ENCODE assay signal across 8 cellular contexts in the genomic region with DNA sequence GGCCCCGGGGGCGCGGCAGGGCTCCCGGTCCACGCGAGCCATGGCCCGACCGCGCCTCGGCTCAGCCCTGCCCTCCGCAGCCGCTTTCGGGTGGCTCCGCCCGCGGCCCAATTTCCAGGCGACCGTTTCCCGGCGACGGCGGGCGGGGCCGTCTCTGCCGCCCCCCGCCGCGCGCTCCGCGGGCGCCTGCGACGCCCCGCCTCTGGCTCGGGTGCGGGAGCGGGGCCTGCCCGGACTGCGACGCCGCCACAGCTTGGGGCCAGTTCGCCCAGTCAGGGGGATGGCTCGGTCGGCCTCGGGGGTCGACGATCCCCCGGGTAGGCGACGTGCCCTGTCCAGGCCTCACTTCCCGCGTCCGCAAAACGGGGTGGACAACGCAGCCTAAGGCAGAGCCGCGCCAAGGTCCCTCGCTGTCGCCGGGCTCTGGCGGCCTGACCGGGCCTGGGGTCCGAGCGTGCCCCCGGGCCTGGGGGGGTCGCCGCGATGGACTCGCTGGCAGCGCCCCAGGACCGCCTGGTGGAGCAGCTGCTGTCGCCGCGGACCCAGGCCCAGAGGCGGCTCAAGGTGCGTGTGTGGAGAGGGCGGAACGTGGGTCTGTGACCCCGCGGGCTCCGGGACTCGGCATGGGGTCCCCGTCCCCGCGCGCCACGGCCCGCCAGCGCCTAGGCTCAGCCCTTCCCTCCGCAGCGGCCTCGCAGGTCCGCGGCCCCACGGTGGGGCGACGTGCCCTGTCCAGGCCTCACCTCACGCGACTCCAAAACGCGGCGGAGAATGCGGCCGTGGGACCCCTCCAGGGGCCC. TPM values are rescaled to one million over a fixed set of nuclear protein-coding genes. Genes with fewer than 3 reads are reported as not detected.
DNase-seq lines count a peak whose midpoint lies in the region; ATAC-seq and TF ChIP-seq lines count a peak whose summit lies in the region.

No MANE protein-coding gene starts in this region.

- intact Hi-C loops in PC-9 (cut with micrococcal nuclease; ENCODE audit: unreplicated experiment) (loop anchor here (5.0 kb wide), 1 partner anchor 41 kb away; no protein-coding TSS in a partner anchor), head of caudate nucleus (cut with DNase I) (loop anchor here (2.0 kb wide), 1 partner anchor 38 kb away; no protein-coding TSS in a partner anchor), gastrocnemius medialis (cut with DNase I; ENCODE audit: low total_unique reads) (loop anchor here (1.0 kb wide), 1 partner anchor 39 kb away; no protein-coding TSS in a partner anchor)

- H3K4me2 ChIP-seq in PC-9, result peak overlapping the region; percentile 55; the same call in 1 of the 2 replicates

- H3K9me3 ChIP-seq in PC-9 (ENCODE audit: insufficient read depth, low read depth) (no peaks in the 10 kb centered on the region), gastrocnemius medialis (no peaks in the 10 kb centered on the region)

- H3K79me2 ChIP-seq in PC-9 (ENCODE audit: low read depth), result no peaks in the 10 kb centered on the region

- DNase-seq in DMS 273 (lab: John Stamatoyannopoulos, UW; ENCODE audit: unreplicated experiment), result peak; percentile 85
- no peak for DNase-seq in DMS 273 treated with DMSO at 0.1 percent for 48 hours (lab: John Stamatoyannopoulos, UW)
- no peak for DNase-seq in PC-9
- DNase-seq in head of caudate nucleus, result peak in 29 of 42 donors; percentile 43 to 82 (median 67)
- no peak for DNase-seq in gastrocnemius medialis
- no peak for DNase-seq in NCI-H2107 treated with DMSO at 0.1 percent for 48 hours (lab: John Stamatoyannopoulos, UW; ENCODE audit: unreplicated experiment)

- H3K9me2 ChIP-seq in PC-9 (ENCODE audit: insufficient read depth), result no peaks in the 10 kb centered on the region

- H3K4me3 ChIP-seq in PC-9, result peak overlapping the region; percentile 49; the same call in 1 of the 2 replicates
- peak overlapping the region; percentile 51 to 62 (median 60) for H3K4me3 ChIP-seq in gastrocnemius medialis

- POLR2A ChIA-PET in PC-9 (lab: Charles Lee; ENCODE audit: unreplicated experiment), result no interaction called here

- CTCF ChIA-PET in PC-9 (lab: Charles Lee), result no interaction called here

- peak in 1 of 2 donors; percentile 10 for TF ChIP-seq POLR2A in gastrocnemius medialis (IDR thresholded peaks at IDR 0.05)

- H3K36me3 ChIP-seq in PC-9 (ENCODE audit: low read depth) (no peaks in the 10 kb centered on the region), gastrocnemius medialis (no peaks in the 10 kb centered on the region)

- no TSS peak for BruUV-seq in PC-9 (replicated peaks; lab: Mats Ljungman, UMichigan)

- no peak overlapping the region for H3K27ac ChIP-seq in PC-9
- H3K27ac ChIP-seq in gastrocnemius medialis, result peak overlapping the region; percentile 10 to 45 (median 27)

- H2AFZ ChIP-seq in PC-9, result no peak overlapping the region

- no peaks in the 10 kb centered on the region for H3K4me1 ChIP-seq in PC-9 (replicated peaks; ENCODE audit: insufficient read depth)
- H3K4me1 ChIP-seq in gastrocnemius medialis, result peaks cover 4 to 18% of the 10 kb centered on the region in 2 donors

- H3K27me3 ChIP-seq in PC-9 (ENCODE audit: insufficient read depth, low read depth) (peaks cover 3% of the 10 kb centered on the region; the same call in 1 of the 2 replicates), gastrocnemius medialis (peaks cover 0 to 13% (median 7%) of the 10 kb centered on the region in 3 donors)

- peak; percentile 27 to 32 for ATAC-seq in gastrocnemius medialis
- no peak for ATAC-seq in HG02870 (IDR thresholded peaks at IDR 0.05; ENCODE audit: unreplicated experiment)
- no peak for ATAC-seq in HG02623 (IDR thresholded peaks at IDR 0.05; ENCODE audit: unreplicated experiment)

- no peaks in the 10 kb centered on the region for H4K20me1 ChIP-seq in PC-9 (ENCODE audit: insufficient read depth)

- in situ Hi-C loops in gastrocnemius medialis (cut with MboI; ENCODE audit: low sequenced_read_pairs in 4 of 4), result no loop called here

- no peak for TF ChIP-seq CTCF in PC-9 (conservative IDR thresholded peaks at IDR 0.05)
- TF ChIP-seq CTCF in gastrocnemius medialis (IDR thresholded peaks at IDR 0.05 in 4 of 5, conservative IDR thresholded peaks at IDR 0.05 in 1 of 5), result peak in 2 of 5 experiments; percentile 6 to 8

- no peaks in the 10 kb centered on the region for H3F3A ChIP-seq in PC-9 (ENCODE audit: insufficient read depth, low read depth)

RNA-seq across cellular contexts. Expression of a gene that starts 4.2 kb away (rescaled TPM):
- total RNA-seq in PC-9 (2021), result 2.0 and 8.1 TPM in 2 replicates
- 10 to 100 TPM in 2 of 4 donors, 1 to 10 TPM in 2; 5.0 to 15.9 (median 10.2) TPM for total RNA-seq in gastrocnemius medialis

RNA-seq across cellular contexts. Expression of a gene that starts 4.9 kb away (rescaled TPM):
- total RNA-seq in PC-9 (2021) (0.35 and 2.0 TPM in 2 replicates), gastrocnemius medialis (1 to 10 TPM in 3 of 4 donors, not detected in 1; 1.4 to 3.5 (median 2.3) TPM)

RNA-seq across cellular contexts. Expression of a gene that starts 42.1 kb away (rescaled TPM):
- total RNA-seq in PC-9 (2021) (0.74 and 2.4 TPM in 2 replicates), gastrocnemius medialis (10 to 100 TPM; 27.9 to 38.9 (median 36.3) TPM)

Comparison
In these comparisons a context has a peak if more than half of its experiments do, and no peak if none do; other contexts are left out.
1. DNase-seq: peak in DMS 273 (single experiment) and head of caudate nucleus (29 of 42); none in DMS 273 treated with DMSO at 0.1 percent for 48 hours (single experiment), PC-9 (0 of 2), gastrocnemius medialis (0 of 2) and NCI-H2107 treated with DMSO at 0.1 percent for 48 hours (single experiment).
2. ATAC-seq: peak in gastrocnemius medialis (2 of 2); none in HG02870 (single experiment) and HG02623 (single experiment).